8 cellular contexts compared by ENCODE assay signal in genomic region chr11:83249972-83250593, GRCh38. TPM values are rescaled to one million over a fixed set of nuclear protein-coding genes. Genes with fewer than 3 reads are reported as not detected.
DNase-seq lines count a peak whose midpoint lies in the region; ATAC-seq and TF ChIP-seq lines count a peak whose summit lies in the region.

No MANE protein-coding gene starts in this region.

- DNase-seq in 8988T (peak; percentile 17), DMS53 treated with DMSO at 0.1 percent for 48 hours (lab: John Stamatoyannopoulos, UW; ENCODE audit: unreplicated experiment) (peak; percentile 82), GM23338 (ENCODE audit: low spot score) (peak; percentile 59), activated B cell treated with CpG ODN at 0.5 μM for 24 hours (no peak), heart left ventricle (no peak), smooth muscle cell (lab: John Stamatoyannopoulos, UW; ENCODE audit: unreplicated experiment) (no peak)
- no peak for DNase-seq in activated naive CD4-positive, alpha-beta T cell treated with Interleukin-2 at 50 U/mL for 16 hours

- H3K27me3 ChIP-seq in GM23338 (ENCODE audit: insufficient read depth) (no peaks in the 10 kb centered on the region), Loucy (ENCODE audit: insufficient read depth, low read length, poor library complexity, severe bottlenecking) (no peaks in the 10 kb centered on the region), heart left ventricle (no peaks in the 10 kb centered on the region), smooth muscle cell (ENCODE audit: low read depth) (no peaks in the 10 kb centered on the region)

- no peak overlapping the region for H2AFZ ChIP-seq in GM23338
- H2AFZ ChIP-seq in Loucy (ENCODE audit: low read length): no peak overlapping the region
- no peak overlapping the region for H2AFZ ChIP-seq in smooth muscle cell (ENCODE audit: low read depth)

- H3F3A ChIP-seq in GM23338 (replicated peaks; ENCODE audit: low read depth) (no peaks in the 10 kb centered on the region), Loucy (ENCODE audit: low read depth) (no peaks in the 10 kb centered on the region), smooth muscle cell (ENCODE audit: low read depth) (no peaks in the 10 kb centered on the region)

- no peaks in the 10 kb centered on the region for H3K36me3 ChIP-seq in GM23338 (ENCODE audit: insufficient read depth)
- no peaks in the 10 kb centered on the region for H3K36me3 ChIP-seq in Loucy (ENCODE audit: insufficient read depth, low read length)
- peaks cover 0 to 10% (median 0%) of the 10 kb centered on the region in 9 donors for H3K36me3 ChIP-seq in heart left ventricle
- peaks cover 5% of the 10 kb centered on the region for H3K36me3 ChIP-seq in smooth muscle cell (ENCODE audit: low read depth)

- no peak overlapping the region for H3K4me2 ChIP-seq in GM23338
- H3K4me2 ChIP-seq in Loucy (ENCODE audit: low read depth, low read length, poor library complexity, severe bottlenecking): no peak overlapping the region
- no peak overlapping the region for H3K4me2 ChIP-seq in smooth muscle cell

- H4K20me1 ChIP-seq in GM23338 (replicated peaks; ENCODE audit: insufficient read depth): no peaks in the 10 kb centered on the region
- H4K20me1 ChIP-seq in Loucy (ENCODE audit: insufficient read depth, low read length, poor library complexity, severe bottlenecking): no peaks in the 10 kb centered on the region
- H4K20me1 ChIP-seq in smooth muscle cell (ENCODE audit: low read depth): no peaks in the 10 kb centered on the region

- H3K27ac Mint-ChIP-seq in GM23338: no peak overlapping the region
- no peak overlapping the region for H3K27ac Mint-ChIP-seq in activated B cell treated with CpG ODN at 0.5 μM for 24 hours

- H3K36me3 Mint-ChIP-seq in GM23338 (ENCODE audit: low read depth) (no peaks in the 10 kb centered on the region), activated B cell treated with CpG ODN at 0.5 μM for 24 hours (ENCODE audit: low read depth) (peaks cover 5% of the 10 kb centered on the region)

- H3K9ac ChIP-seq in Loucy (ENCODE audit: low read depth, low read length, poor library complexity, severe bottlenecking): no peak overlapping the region
- no peak overlapping the region for H3K9ac ChIP-seq in smooth muscle cell (ENCODE audit: low read depth)

- no peak for TF ChIP-seq POLR2A in heart left ventricle (IDR thresholded peaks at IDR 0.05)

- WGBS in heart left ventricle, 4 donors: 4 to 11% (median 6%) methylated on average over 4 of the region's 4 CpGs
- 44% methylated on average over 4 of the region's 4 CpGs for WGBS in smooth muscle cell (ENCODE audit: low lambda C conversion rate)

- H3K4me3 ChIP-seq in GM23338 (no peak overlapping the region), Loucy (ENCODE audit: low read length, poor library complexity, severe bottlenecking) (no peak overlapping the region), heart left ventricle (no peak overlapping the region), smooth muscle cell (no peak overlapping the region)

- TF ChIP-seq CTCF in GM23338 (conservative IDR thresholded peaks at IDR 0.05; ENCODE audit: low read depth in 2 of 2): peak; percentile 65 to 73
- TF ChIP-seq CTCF in Loucy (conservative IDR thresholded peaks at IDR 0.05; ENCODE audit: low read length): peak; percentile 76
- TF ChIP-seq CTCF in activated B cell treated with CpG ODN at 0.5 μM for 24 hours (IDR thresholded peaks at IDR 0.05): peak; percentile 90
- peak; percentile 44 to 83 (median 65) for TF ChIP-seq CTCF in heart left ventricle (IDR thresholded peaks at IDR 0.05)
- TF ChIP-seq CTCF in smooth muscle cell (IDR thresholded peaks at IDR 0.05; ENCODE audit: borderline replicate concordance, insufficient read depth, poor library complexity, severe bottlenecking): peak; percentile 64

- H3K9me3 Mint-ChIP-seq in GM23338 (no peaks in the 10 kb centered on the region), activated B cell treated with CpG ODN at 0.5 μM for 24 hours (no peaks in the 10 kb centered on the region)

- H3K4me1 ChIP-seq in GM23338 (ENCODE audit: insufficient read depth) (no peaks in the 10 kb centered on the region), Loucy (ENCODE audit: insufficient read depth, low read length, poor library complexity, severe bottlenecking) (no peaks in the 10 kb centered on the region), heart left ventricle (no peaks in the 10 kb centered on the region), smooth muscle cell (ENCODE audit: low read depth) (no peaks in the 10 kb centered on the region)

- POLR2A ChIA-PET in activated B cell treated with CpG ODN at 0.5 μM for 24 hours (lab: Charles Lee): interaction anchor here (0.8 to 1.7 kb wide), 3 partner anchors 190 to 382 kb away, joined by 3 to 5 read pairs (median 4); no protein-coding TSS in a partner anchor

- CTCF ChIA-PET in activated B cell treated with CpG ODN at 0.5 μM for 24 hours (lab: Charles Lee): interaction anchor here (0.6 to 5.1 kb wide), 33 partner anchors 8 to 532 kb away, joined by 3 to 99 read pairs (median 5); partner anchors contain the start of genes DDIAS and PRCP

- H3K4me3 Mint-ChIP-seq in GM23338: no peak overlapping the region
- H3K4me3 Mint-ChIP-seq in activated B cell treated with CpG ODN at 0.5 μM for 24 hours: no peak overlapping the region

- intact Hi-C loops in activated B cell treated with CpG ODN at 0.5 μM for 24 hours (cut with micrococcal nuclease): loop anchor here (1.0 to 5.0 kb wide), 6 partner anchors 55 to 531 kb away; partner anchors contain the start of gene RAB30
- intact Hi-C loops in heart left ventricle (cut with DNase I): loop anchor here (2.0 to 10.0 kb wide), 8 partner anchors 341 to 565 kb away; no protein-coding TSS in a partner anchor

- H3K79me2 ChIP-seq in GM23338 (replicated peaks; ENCODE audit: insufficient read depth) (no peaks in the 10 kb centered on the region), Loucy (ENCODE audit: insufficient read depth, low read length) (no peaks in the 10 kb centered on the region), smooth muscle cell (ENCODE audit: low read depth) (no peaks in the 10 kb centered on the region)

- H3K27ac ChIP-seq in GM23338 (ENCODE audit: low read depth) (no peak overlapping the region), heart left ventricle (no peak overlapping the region), smooth muscle cell (ENCODE audit: low read depth) (no peak overlapping the region)

- H3K9me3 ChIP-seq in Loucy (ENCODE audit: insufficient read depth, low read depth, low read length): no peaks in the 10 kb centered on the region
- no peaks in the 10 kb centered on the region for H3K9me3 ChIP-seq in heart left ventricle
- H3K9me3 ChIP-seq in smooth muscle cell (replicated peaks; ENCODE audit: low read depth): no peaks in the 10 kb centered on the region

- no peaks in the 10 kb centered on the region for H3K9me2 ChIP-seq in GM23338 (ENCODE audit: insufficient read depth)
- H3K9me2 ChIP-seq in Loucy (replicated peaks; ENCODE audit: low read depth, low read length): no peaks in the 10 kb centered on the region

- peaks cover 4% of the 10 kb centered on the region for H3K27me3 Mint-ChIP-seq in GM23338 (ENCODE audit: insufficient read depth, low read depth, poor library complexity)
- H3K27me3 Mint-ChIP-seq in activated B cell treated with CpG ODN at 0.5 μM for 24 hours: no peaks in the 10 kb centered on the region

- ATAC-seq in GM23338 (peak; percentile 64), activated B cell treated with CpG ODN at 0.5 μM for 24 hours (ENCODE audit: low read depth) (peak; percentile 75), heart left ventricle (peak in 1 of 4 donors; percentile 56)

- no peaks in the 10 kb centered on the region for H3K4me1 Mint-ChIP-seq in GM23338
- peaks cover 13% of the 10 kb centered on the region for H3K4me1 Mint-ChIP-seq in activated B cell treated with CpG ODN at 0.5 μM for 24 hours

TF ChIP-seq in GM23338, 12 proteins besides CTCF, POLR2A, EP300 and RAD21:
- TF ChIP-seq, protein P1, sequence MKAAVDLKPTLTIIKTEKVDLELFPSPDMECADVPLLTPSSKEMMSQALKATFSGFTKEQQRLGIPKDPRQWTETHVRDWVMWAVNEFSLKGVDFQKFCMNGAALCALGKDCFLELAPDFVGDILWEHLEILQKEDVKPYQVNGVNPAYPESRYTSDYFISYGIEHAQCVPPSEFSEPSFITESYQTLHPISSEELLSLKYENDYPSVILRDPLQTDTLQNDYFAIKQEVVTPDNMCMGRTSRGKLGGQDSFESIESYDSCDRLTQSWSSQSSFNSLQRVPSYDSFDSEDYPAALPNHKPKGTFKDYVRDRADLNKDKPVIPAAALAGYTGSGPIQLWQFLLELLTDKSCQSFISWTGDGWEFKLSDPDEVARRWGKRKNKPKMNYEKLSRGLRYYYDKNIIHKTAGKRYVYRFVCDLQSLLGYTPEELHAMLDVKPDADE (IDR thresholded peaks at IDR 0.05): no peak
TF ChIP-seq in GM23338: peak in this region for 0.

RNA-seq across cellular contexts. Expression of gene CCDC90B, which starts 36.1 kb away (rescaled TPM):
- 55.1 and 79.1 TPM in 2 replicates for total RNA-seq in GM23338 (2014; rRNA removed; shearing (Covaris generic))
- polyA plus RNA-seq in GM23338 (2016; fragmentation: Nextera tagmentation; extraction: Ambion mirVana) (73.5 and 89.0 TPM in 2 replicates), heart left ventricle (10 to 100 TPM; 17.9 to 30.3 TPM), smooth muscle cell (79.2 and 86.4 TPM in 2 replicates)
- total RNA-seq in activated B cell treated with CpG ODN at 0.5 μM for 24 hours (25.8 and 29.2 TPM in 2 replicates), heart left ventricle (10 to 100 TPM; 18.0 to 31.7 (median 26.7) TPM), smooth muscle cell (60.2 and 91.1 TPM in 2 replicates)

RNA-seq across cellular contexts. Expression of gene ANKRD42, which starts 56.6 kb away (rescaled TPM):
- 5.7 and 7.1 TPM in 2 replicates for total RNA-seq in GM23338 (2014; rRNA removed; shearing (Covaris generic))
- polyA plus RNA-seq in GM23338 (2016; fragmentation: Nextera tagmentation; extraction: Ambion mirVana) (3.9 and 5.3 TPM in 2 replicates), heart left ventricle (1 to 10 TPM; 2.0 to 6.3 TPM), smooth muscle cell (10.6 and 16.2 TPM in 2 replicates)
- total RNA-seq in activated B cell treated with CpG ODN at 0.5 μM for 24 hours (6.6 and 7.4 TPM in 2 replicates), heart left ventricle (1 to 10 TPM; 3.7 to 9.1 (median 6.0) TPM), smooth muscle cell (16.4 and 17.8 TPM in 2 replicates)

Comparison
In these comparisons a context has a peak if more than half of its experiments do, and no peak if none do; other contexts are left out.
1. DNase-seq: peak in 8988T (single experiment), DMS53 treated with DMSO at 0.1 percent for 48 hours (single experiment) and GM23338 (single experiment); none in activated B cell treated with CpG ODN at 0.5 μM for 24 hours (single experiment), heart left ventricle (0 of 5), smooth muscle cell (single experiment) and activated naive CD4-positive, alpha-beta T cell treated with Interleukin-2 at 50 U/mL for 16 hours (single experiment).
2. Peak in every context shown above with its lines, with median percentiles within 50 percentile points of each other: CTCF ChIP-seq.